1 cellular context compared by ENCODE assay signal in genomic region chr17:75356260-75356937, GRCh38.
TF ChIP-seq lines count a peak whose summit lies in the region.

No MANE protein-coding gene starts in this region.

TF ChIP-seq in HepG2, 621 proteins besides CTCF, POLR2A, EP300 and RAD21 (continued from another document):
- no peak for TF ChIP-seq CREBL2 (CRISPR knock-in tag; IDR thresholded peaks at IDR 0.05; ENCODE audit: borderline replicate concordance)
- TF ChIP-seq CBX1 (IDR thresholded peaks at IDR 0.05; ENCODE audit: low read depth) = no peak
- TF ChIP-seq SMYD3 (CRISPR knock-in tag; IDR thresholded peaks at IDR 0.05) = no peak
- no peak for TF ChIP-seq ZFP36L2 (CRISPR knock-in tag; IDR thresholded peaks at IDR 0.05)
- no peak for TF ChIP-seq SNAPC2 (CRISPR knock-in tag; IDR thresholded peaks at IDR 0.05)
- TF ChIP-seq ZSCAN25 (CRISPR knock-in tag; IDR thresholded peaks at IDR 0.05) = no peak
- 0 out of 2 replicates have a peak, but pooled peaks have one; percentile 23 for TF ChIP-seq NCOA2 (CRISPR knock-in tag; IDR thresholded peaks at IDR 0.05)
- TF ChIP-seq ZNF296 (CRISPR knock-in tag; conservative IDR thresholded peaks at IDR 0.05) = no peak
- no peak for TF ChIP-seq ZNF839 (CRISPR knock-in tag; IDR thresholded peaks at IDR 0.05; ENCODE audit: borderline replicate concordance)
- TF ChIP-seq THAP8 (CRISPR knock-in tag; IDR thresholded peaks at IDR 0.05; ENCODE audit: borderline replicate concordance) = no peak
- TF ChIP-seq MIER3 (CRISPR knock-in tag; IDR thresholded peaks at IDR 0.05; ENCODE audit: borderline replicate concordance) = peak; percentile 42; the same call in 1 of the 2 replicates
- no peak for TF ChIP-seq ZKSCAN1 (IDR thresholded peaks at IDR 0.05; ENCODE audit: low read length)
- TF ChIP-seq ZNF891 (CRISPR knock-in tag; IDR thresholded peaks at IDR 0.05) = no peak
- TF ChIP-seq SMC3 (IDR thresholded peaks at IDR 0.05; ENCODE audit: low read length) = no peak
- TF ChIP-seq SPEN (CRISPR knock-in tag; IDR thresholded peaks at IDR 0.05; ENCODE audit: low read depth) = no peak
- TF ChIP-seq RELA (CRISPR knock-in tag; IDR thresholded peaks at IDR 0.05) = no peak
- no peak for TF ChIP-seq ZNF160 (CRISPR knock-in tag; IDR thresholded peaks at IDR 0.05)
- TF ChIP-seq GATAD2A (CRISPR knock-in tag; IDR thresholded peaks at IDR 0.05) = peak; percentile 38; the same call in 1 of the 2 replicates
- TF ChIP-seq PAXIP1 (CRISPR knock-in tag; conservative IDR thresholded peaks at IDR 0.05) = peak; percentile 58
- TF ChIP-seq SATB2 (CRISPR knock-in tag; IDR thresholded peaks at IDR 0.05) = no peak
- no peak for TF ChIP-seq ZFYVE20 (CRISPR knock-in tag; IDR thresholded peaks at IDR 0.05; ENCODE audit: borderline replicate concordance, low read depth)
- no peak for TF ChIP-seq KLF15 (CRISPR knock-in tag; IDR thresholded peaks at IDR 0.05; ENCODE audit: borderline replicate concordance)
- peak; percentile 58; the same call in 1 of the 2 replicates for TF ChIP-seq ZMYM3 (CRISPR knock-in tag; IDR thresholded peaks at IDR 0.05)
- no peak for TF ChIP-seq ZBTB4 (CRISPR knock-in tag; IDR thresholded peaks at IDR 0.05; ENCODE audit: borderline replicate concordance)
- peak; percentile 91 for TF ChIP-seq HNF4A (CRISPR knock-in tag; IDR thresholded peaks at IDR 0.05)
- TF ChIP-seq ETV6 (CRISPR knock-in tag; conservative IDR thresholded peaks at IDR 0.05) = no peak
- TF ChIP-seq SNAI1 (CRISPR knock-in tag; IDR thresholded peaks at IDR 0.05; ENCODE audit: borderline replicate concordance) = no peak
- 0 out of 2 replicates have a peak, but pooled peaks have one; percentile 35 for TF ChIP-seq ZNF788 (CRISPR knock-in tag; IDR thresholded peaks at IDR 0.05; ENCODE audit: borderline replicate concordance)
- no peak for TF ChIP-seq DMAP1 (CRISPR knock-in tag; IDR thresholded peaks at IDR 0.05)
- TF ChIP-seq ZBTB1 (CRISPR knock-in tag; IDR thresholded peaks at IDR 0.05; ENCODE audit: borderline replicate concordance) = no peak
- TF ChIP-seq PAF1 (CRISPR knock-in tag; IDR thresholded peaks at IDR 0.05) = peak; percentile 70; the same call in 1 of the 2 replicates
- no peak; the same call in 1 of the 2 replicates for TF ChIP-seq MTERF4 (CRISPR knock-in tag; IDR thresholded peaks at IDR 0.05)
- no peak for TF ChIP-seq ZNF383 (CRISPR knock-in tag; IDR thresholded peaks at IDR 0.05; ENCODE audit: borderline replicate concordance)
- TF ChIP-seq ZFX (CRISPR knock-in tag; IDR thresholded peaks at IDR 0.05; ENCODE audit: low read depth) = peak; percentile 23; the same call in 1 of the 2 replicates
- TF ChIP-seq PLRG1 (conservative IDR thresholded peaks at IDR 0.05) = no peak
- no peak for TF ChIP-seq THAP7 (CRISPR knock-in tag; IDR thresholded peaks at IDR 0.05)
- TF ChIP-seq MED13 (CRISPR knock-in tag; IDR thresholded peaks at IDR 0.05) = no peak
- TF ChIP-seq KAT8 (CRISPR knock-in tag; IDR thresholded peaks at IDR 0.05) = peak; percentile 46; the same call in 1 of the 2 replicates
- 0 out of 2 replicates have a peak, but pooled peaks have one; percentile 51 for TF ChIP-seq KMT2A (CRISPR knock-in tag; IDR thresholded peaks at IDR 0.05)
TF ChIP-seq in HepG2: peak in this region for 47.
